7 cellular contexts compared by ENCODE assay signal in genomic region chr3:51434746-51435323, GRCh38. TPM values are rescaled to one million over a fixed set of nuclear protein-coding genes. Genes with fewer than 3 reads are reported as not detected.
DNase-seq lines count a peak whose midpoint lies in the region; ATAC-seq, FAIRE-seq and TF ChIP-seq lines count a peak whose summit lies in the region.

No MANE protein-coding gene starts in this region.

- H3K27me3 ChIP-seq in RWPE2 (ENCODE audit: insufficient read depth, poor library complexity, severe bottlenecking) (no peaks in the 10 kb centered on the region), brain microvascular endothelial cell (replicated peaks) (no peaks in the 10 kb centered on the region), keratinocyte (ENCODE audit: control insufficient read depth, extremely low read depth, insufficient read depth, low read length) (no peaks in the 10 kb centered on the region)

- H3K4me3 ChIP-seq in RWPE2 (ENCODE audit: severe bottlenecking): no peak overlapping the region
- H3K4me3 ChIP-seq in brain microvascular endothelial cell (ENCODE audit: low read depth, low read length): no peak overlapping the region
- H3K4me3 ChIP-seq in keratinocyte (ENCODE audit: control insufficient read depth in 2 of 3, extremely low read depth in 1 of 3, insufficient read depth in 2 of 3, low read depth in 1 of 3, low read length in 3 of 3): no peak overlapping the region

- H4K20me1 ChIP-seq in keratinocyte (ENCODE audit: control insufficient read depth, extremely low read depth, insufficient read depth, low read length): no peaks in the 10 kb centered on the region

- in situ Hi-C loops in brain microvascular endothelial cell (cut with HindIII; ENCODE audit: low pct_ligation_motif_present, low sequenced_read_pairs): no loop called here

- peaks cover 2% of the 10 kb centered on the region for H3K79me2 ChIP-seq in keratinocyte (ENCODE audit: control insufficient read depth, insufficient read depth, low read length)

- peak; percentile 57; the same call in 1 of the 3 replicates for ATAC-seq in RWPE2 (ENCODE audit: low read depth)
- no peak for ATAC-seq in GM18907 (IDR thresholded peaks at IDR 0.05; ENCODE audit: unreplicated experiment)

- H3K4me1 ChIP-seq in RWPE2 (ENCODE audit: insufficient read depth, poor library complexity, severe bottlenecking) (no peaks in the 10 kb centered on the region), keratinocyte (ENCODE audit: control insufficient read depth, extremely low read depth, insufficient read depth, low read length) (peaks cover 14% of the 10 kb centered on the region)

- no peak overlapping the region for H3K9ac ChIP-seq in keratinocyte (ENCODE audit: control insufficient read depth, extremely low read depth, insufficient read depth, low read length)

- H3K9me1 ChIP-seq in keratinocyte (ENCODE audit: control insufficient read depth, extremely low read depth, insufficient read depth, low read length): no peaks in the 10 kb centered on the region

- H3K4me2 ChIP-seq in keratinocyte (ENCODE audit: control insufficient read depth, extremely low read depth, insufficient read depth, low read depth, low read length): no peak overlapping the region

- H3K36me3 ChIP-seq in RWPE2 (ENCODE audit: low read depth): peaks cover 51% of the 10 kb centered on the region
- H3K36me3 ChIP-seq in brain microvascular endothelial cell (replicated peaks): peaks cover 8% of the 10 kb centered on the region
- peaks cover 6% of the 10 kb centered on the region in 2 experiments for H3K36me3 ChIP-seq in keratinocyte (ENCODE audit: control insufficient read depth in 2 of 2, extremely low read depth in 1 of 2, insufficient read depth in 2 of 2, low read length in 2 of 2)

- no peaks in the 10 kb centered on the region for H3K9me3 ChIP-seq in RWPE2 (ENCODE audit: severe bottlenecking)
- no peaks in the 10 kb centered on the region for H3K9me3 ChIP-seq in keratinocyte (ENCODE audit: control insufficient read depth, low read depth, low read length)

- peak; percentile 71 for TF ChIP-seq CTCF in RWPE2 (IDR thresholded peaks at IDR 0.05; ENCODE audit: poor library complexity, severe bottlenecking)
- peak; percentile 85 for TF ChIP-seq CTCF in brain microvascular endothelial cell (IDR thresholded peaks at IDR 0.05; ENCODE audit: low read depth, low read length, missing control alignments)
- TF ChIP-seq CTCF in keratinocyte (optimal IDR thresholded peaks at IDR 0.05 in 1 of 3, IDR thresholded peaks at IDR 0.05 in 1 of 3, conservative IDR thresholded peaks at IDR 0.05 in 1 of 3; ENCODE audit: extremely low read depth in 1 of 3, insufficient read depth in 2 of 3, low read length in 3 of 3): peak; percentile 76 to 80 (median 80)

- H3K27ac ChIP-seq in RWPE2 (ENCODE audit: poor library complexity, severe bottlenecking) (no peak overlapping the region), brain microvascular endothelial cell (no peak overlapping the region), keratinocyte (ENCODE audit: control insufficient read depth, insufficient read depth, low read length) (no peak overlapping the region)

- dilution Hi-C loops in keratinocyte (cut with MboI; ENCODE audit: extremely low pct_ligation_motif_present, low sequenced_read_pairs): no loop called here

- no peak overlapping the region for H2AFZ ChIP-seq in keratinocyte (ENCODE audit: control insufficient read depth, low read length)

- FAIRE-seq in keratinocyte (lab: Jason Lieb, UNC): no peak

- DNase-seq in GM04504 (ENCODE audit: low read depth) (peak; percentile 9), HuH-7 (ENCODE audit: low spot score) (peak; percentile 56), RWPE2 (ENCODE audit: low spot score) (no peak), brain microvascular endothelial cell (peak; percentile 31), keratinocyte (ENCODE audit: low read depth, low spot score) (peak; percentile 28)
- peak in 2 of 3 donors; percentile 10 to 19 for DNase-seq in stimulated activated CD4-positive, alpha-beta T cell treated with anti-CD3 and anti-CD28 coated beads, TNF-alpha, amount 100 ng/mL, for 1 hour (ENCODE audit: low read depth in 3 of 3, low spot score in 1 of 3)

RNA-seq across cellular contexts. Expression of gene RBM15B, which starts 43.8 kb away (rescaled TPM):
- polyA plus RNA-seq in keratinocyte: 10.1 to 17.4 TPM (median 10.2 TPM) in 3 replicates
- 5.5 TPM for polyA plus RNA-seq in keratinocyte (2011; ENCODE audit: low read depth)
- 10.4 and 13.4 TPM in 2 replicates for polyA plus RNA-seq in keratinocyte (2011; cell fraction: cytosol; rRNA removed)
- polyA plus RNA-seq in keratinocyte (2011; cell fraction: nucleus; rRNA removed): 11.7 and 13.6 TPM in 2 replicates
- polyA plus RNA-seq in keratinocyte (2012; ENCODE audit: low replicate concordance): 11.8 and 23.2 TPM in 2 replicates
- 14.2 to 32.1 TPM (median 15.0 TPM) in 3 replicates for polyA minus RNA-seq in keratinocyte
- 19.0 TPM for polyA minus RNA-seq in keratinocyte (2011; cell fraction: cytosol; rRNA and poly(A)+ RNA removed)
- 11.0 and 12.3 TPM in 2 replicates for polyA minus RNA-seq in keratinocyte (2011; cell fraction: nucleus; rRNA and poly(A)+ RNA removed)

RNA-seq across cellular contexts. Expression of gene MANF, which starts 49.7 kb away (rescaled TPM):
- polyA plus RNA-seq in keratinocyte: 71.1 to 156 TPM (median 143 TPM) in 3 replicates
- 252 TPM for polyA plus RNA-seq in keratinocyte (2011; ENCODE audit: low read depth)
- polyA plus RNA-seq in keratinocyte (2011; cell fraction: cytosol; rRNA removed): 130 and 172 TPM in 2 replicates
- 119 and 134 TPM in 2 replicates for polyA plus RNA-seq in keratinocyte (2011; cell fraction: nucleus; rRNA removed)
- 155 and 156 TPM in 2 replicates for polyA plus RNA-seq in keratinocyte (2012; ENCODE audit: low replicate concordance)
- 10.5 to 43.9 TPM (median 12.8 TPM) in 3 replicates for polyA minus RNA-seq in keratinocyte
- polyA minus RNA-seq in keratinocyte (2011; cell fraction: cytosol; rRNA and poly(A)+ RNA removed): 34.1 TPM
- polyA minus RNA-seq in keratinocyte (2011; cell fraction: nucleus; rRNA and poly(A)+ RNA removed): 10.1 and 17.4 TPM in 2 replicates
